Comparison of ENCODE assay signal across 19 cellular contexts in genomic region chr3:29317659-29318173, GRCh38. TPM values are rescaled to one million over a fixed set of nuclear protein-coding genes. Genes with fewer than 3 reads are reported as not detected.
DNase-seq lines count a peak whose midpoint lies in the region; ATAC-seq, FAIRE-seq and TF ChIP-seq lines count a peak whose summit lies in the region.
"Had no signal": no experiment of that assay in that cellular context is flagged by ENCODE, and none has a peak within 500 bp of the region (broad histone marks: within the 10 kb centered on the region; RNA-seq: fewer than 3 reads in every experiment).

No MANE protein-coding gene starts in this region.

- H3K4me3 ChIP-seq in fibroblast of villous mesenchyme (ENCODE audit: low read depth, low read length) (no peak overlapping the region), gastrocnemius medialis (no peak overlapping the region)
- H3K4me3 ChIP-seq: Peyer's patch, SK-N-MC had no signal

- peak; percentile 20 for FAIRE-seq in H54 (lab: Jason Lieb, UNC)

- no peak for DNase-seq in H54 (ENCODE audit: insufficient read length, low spot score)
- peak; percentile 89 for DNase-seq in amniotic epithelial cell (ENCODE audit: low read depth)
- DNase-seq in fibroblast of villous mesenchyme (ENCODE audit: low read depth) = peak; percentile 36
- DNase-seq in renal cortical epithelial cell (ENCODE audit: low read depth) = peak; percentile 21
- DNase-seq in OCI-M2 (lab: John Stamatoyannopoulos, UW; ENCODE audit: unreplicated experiment) = no peak
- DNase-seq in gastrocnemius medialis = no peak
- DNase-seq in LoVo (ENCODE audit: low spot score) = no peak
- DNase-seq: AML-193, Caco-2, DMS53, MV-4-11, NCI-H2029 treated with DMSO at 0.1 percent for 48 hours, NCI-H2227 treated with DMSO at 0.1 percent for 48 hours, NCI-H524 treated with DMSO at 0.1 percent for 48 hours, Peyer's patch, Right ventricle myocardium superior had no signal

- peaks cover 74 to 85% of the 10 kb centered on the region in 2 donors for H3K4me1 ChIP-seq in gastrocnemius medialis
- H3K4me1 ChIP-seq: Caco-2, Peyer's patch had no signal

- H3K27ac ChIP-seq in gastrocnemius medialis = peak overlapping the region in 2 of 4 donors; percentile 12 to 33
- H3K27ac ChIP-seq: Peyer's patch, SK-N-MC had no signal

- TF ChIP-seq CTCF in fibroblast of villous mesenchyme (IDR thresholded peaks at IDR 0.05; ENCODE audit: insufficient read depth, low read depth, low read length) = no peak
- TF ChIP-seq CTCF in gastrocnemius medialis (IDR thresholded peaks at IDR 0.05 in 4 of 5, conservative IDR thresholded peaks at IDR 0.05 in 1 of 5) = no peak

- in situ Hi-C loops in gastrocnemius medialis (cut with MboI; ENCODE audit: low sequenced_read_pairs in 4 of 4) = no loop called here

- no peak for ATAC-seq in gastrocnemius medialis
- ATAC-seq in GM18520 (IDR thresholded peaks at IDR 0.05; ENCODE audit: unreplicated experiment) = no peak
- ATAC-seq: HCT116 had no signal

- intact Hi-C loops in gastrocnemius medialis (cut with DNase I; ENCODE audit: low total_unique reads) = no loop called here

- no peaks in the 10 kb centered on the region for H3K36me3 ChIP-seq in gastrocnemius medialis
- H3K36me3 ChIP-seq: Peyer's patch had no signal

- no peaks in the 10 kb centered on the region for H3K9me3 ChIP-seq in gastrocnemius medialis
- H3K9me3 ChIP-seq: Caco-2, Peyer's patch had no signal

- no peaks in the 10 kb centered on the region for H3K27me3 ChIP-seq in gastrocnemius medialis
- H3K27me3 ChIP-seq: Peyer's patch had no signal

- TF ChIP-seq POLR2A in H54 (IDR thresholded peaks at IDR 0.05; ENCODE audit: low read depth, low read length) (no peak), gastrocnemius medialis (IDR thresholded peaks at IDR 0.05) (no peak)

RNA-seq across cellular contexts. Expression of gene RBMS3, which starts 36.8 kb away (rescaled TPM):
- total RNA-seq in fibroblast of villous mesenchyme = 64.1 and 85.9 TPM in 2 replicates
- 26.7 and 38.6 TPM in 2 replicates for total RNA-seq in renal cortical epithelial cell
- total RNA-seq in gastrocnemius medialis = 10 to 100 TPM; 16.1 to 38.8 (median 22.7) TPM

Comparison
In these comparisons a context has a peak if more than half of its experiments do, and no peak if none do; other contexts are left out.
1. DNase-seq: peak in amniotic epithelial cell (single experiment), fibroblast of villous mesenchyme (single experiment) and renal cortical epithelial cell (single experiment); none in H54 (single experiment), OCI-M2 (single experiment), gastrocnemius medialis (0 of 2) and LoVo (single experiment).